8 cellular contexts compared by ENCODE assay signal in the genomic region with DNA sequence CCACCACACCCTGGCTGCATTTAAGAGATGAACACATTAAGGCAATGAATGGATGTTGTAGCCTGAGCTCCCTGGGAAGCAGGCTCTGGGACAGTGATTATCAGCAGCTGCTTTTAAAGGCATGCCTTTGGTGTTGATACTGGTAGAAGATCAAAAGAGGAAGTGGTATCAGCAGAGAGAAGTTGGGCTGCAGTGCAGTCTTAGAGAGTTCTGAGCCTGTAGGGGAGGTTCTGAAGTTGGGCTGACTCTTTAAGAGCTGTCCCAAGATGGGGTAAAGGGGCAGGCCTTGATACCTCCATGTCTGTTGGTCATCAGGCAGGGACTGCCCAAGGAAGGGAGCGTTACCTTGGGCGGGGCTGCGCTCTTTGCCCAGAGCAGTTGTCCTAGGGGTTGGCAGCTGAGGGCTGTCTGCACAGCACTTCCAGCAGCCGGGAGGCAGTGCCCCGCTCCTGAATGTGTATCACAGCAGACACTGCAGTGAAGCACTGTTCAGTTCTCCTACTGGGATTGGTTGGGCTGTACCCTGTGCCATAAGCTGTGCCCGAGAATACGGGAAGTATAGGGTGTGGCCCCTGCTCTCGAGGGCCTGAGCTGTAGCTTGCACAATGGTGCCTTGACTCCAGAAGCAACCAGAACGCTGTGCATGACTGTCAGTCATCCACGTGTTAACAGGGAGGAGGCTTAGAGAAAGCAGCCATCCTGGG.
A peak's percentile ranks its signal among the peaks of the same experiment; 100 is the strongest.
DNase-seq lines count a peak whose midpoint lies in the region; ATAC-seq and TF ChIP-seq lines count a peak whose summit lies in the region.

No MANE protein-coding gene starts in this region.

- ATAC-seq in GM18867 (IDR thresholded peaks at IDR 0.05; ENCODE audit: unreplicated experiment) (peak; percentile 78), HG03342 (IDR thresholded peaks at IDR 0.05; ENCODE audit: unreplicated experiment) (peak; percentile 70), psoas muscle (peak in 2 of 4 donors; percentile 30 to 40), HG03196 (IDR thresholded peaks at IDR 0.05; ENCODE audit: unreplicated experiment) (no peak), HG03045 (IDR thresholded peaks at IDR 0.05; ENCODE audit: unreplicated experiment) (no peak)

- H3K27ac ChIP-seq in psoas muscle, result no peak overlapping the region
- peak overlapping the region in 1 of 4 donors; percentile 54 for H3K27ac ChIP-seq in esophagus muscularis mucosa (replicated peaks in 1 of 4)

- H3K9me3 ChIP-seq in psoas muscle, result no peaks in the 10 kb centered on the region
- no peaks in the 10 kb centered on the region for H3K9me3 ChIP-seq in esophagus muscularis mucosa

- WGBS in psoas muscle, 3 donors, result 81 to 86% (median 83%) methylated on average over 10 of the region's 10 CpGs
- 40% methylated on average over 1 of the region's 10 CpGs for WGBS in esophagus muscularis mucosa

- TF ChIP-seq EP300 in esophagus muscularis mucosa (IDR thresholded peaks at IDR 0.05), result no peak

- intact Hi-C loops in psoas muscle (cut with DNase I), result no loop called here
- intact Hi-C loops in esophagus muscularis mucosa (cut with DNase I), result no loop called here

- H3K36me3 ChIP-seq in psoas muscle (ENCODE audit: insufficient read depth in 1 of 2, low read depth in 1 of 2) (no peaks in the 10 kb centered on the region), esophagus muscularis mucosa (peaks cover 0 to 38% (median 8%) of the 10 kb centered on the region in 4 donors)

- no peak overlapping the region for H3K4me3 ChIP-seq in choroid plexus epithelial cell (ENCODE audit: low read depth, low read length)
- H3K4me3 ChIP-seq in psoas muscle, result no peak overlapping the region
- no peak overlapping the region for H3K4me3 ChIP-seq in esophagus muscularis mucosa

- DNase-seq in choroid plexus epithelial cell (ENCODE audit: low read depth) (peak; percentile 9), psoas muscle (peak; percentile 27 to 58), esophagus muscularis mucosa (ENCODE audit: extremely low spot score) (no peak), NCI-H226 (no peak)

- peaks cover 21% of the 10 kb centered on the region for H3K4me1 ChIP-seq in psoas muscle
- H3K4me1 ChIP-seq in esophagus muscularis mucosa, result peaks cover 34 to 46% (median 37%) of the 10 kb centered on the region in 4 donors

- TF ChIP-seq CTCF in choroid plexus epithelial cell (conservative IDR thresholded peaks at IDR 0.05; ENCODE audit: low read depth, low read length) (no peak), psoas muscle (IDR thresholded peaks at IDR 0.05) (no peak), esophagus muscularis mucosa (IDR thresholded peaks at IDR 0.05) (no peak)

- no peaks in the 10 kb centered on the region for H3K27me3 ChIP-seq in psoas muscle (ENCODE audit: insufficient read depth in 3 of 3, low read length in 2 of 3)
- H3K27me3 ChIP-seq in esophagus muscularis mucosa, result no peaks in the 10 kb centered on the region

- TF ChIP-seq POLR2A in esophagus muscularis mucosa (IDR thresholded peaks at IDR 0.05; ENCODE audit: low read depth), result no peak

Comparison
In these comparisons a context has a peak if more than half of its experiments do, and no peak if none do; other contexts are left out.
1. ATAC-seq: peak in GM18867 (single experiment) and HG03342 (single experiment); none in HG03196 (single experiment) and HG03045 (single experiment).
2. DNase-seq: peak in choroid plexus epithelial cell (single experiment) and psoas muscle (2 of 2); none in esophagus muscularis mucosa (single experiment) and NCI-H226 (single experiment).